ENCODE assay signal across 12 cellular contexts in genomic region chr6:1612902-1613301, GRCh38. TPM values are rescaled to one million over a fixed set of nuclear protein-coding genes. Genes with fewer than 3 reads are reported as not detected.
A peak's percentile ranks its signal among the peaks of the same experiment; 100 is the strongest.
DNase-seq lines count a peak whose midpoint lies in the region; ATAC-seq, FAIRE-seq and TF ChIP-seq lines count a peak whose summit lies in the region.
"Had no signal": no experiment of that assay in that cellular context is flagged by ENCODE, and none has a peak within 500 bp of the region (broad histone marks: within the 10 kb centered on the region; RNA-seq: fewer than 3 reads in every experiment).

No MANE protein-coding gene starts in this region.

- intact Hi-C loops in left cardiac atrium (cut with DNase I): loop anchor here in 1 of 2 donors (5.0 kb wide), 1 partner anchor 409 kb away; no protein-coding TSS in a partner anchor
- intact Hi-C loops in ascending aorta (cut with DNase I): no loop called here

- peak overlapping the region; percentile 65 to 67 for H3K4me3 ChIP-seq in right atrium auricular region
- peak overlapping the region; percentile 91 to 94 for H3K4me3 ChIP-seq in ascending aorta

- no peak for ATAC-seq in left cardiac atrium
- no peak for ATAC-seq in GM18867 (IDR thresholded peaks at IDR 0.05; ENCODE audit: unreplicated experiment)
- no peak for ATAC-seq in T-helper 17 cell

- DNase-seq in right atrium auricular region (ENCODE audit: low spot score): no peak
- no peak for DNase-seq in left cardiac atrium
- peak in 1 of 2 donors; percentile 60 for DNase-seq in ascending aorta (ENCODE audit: low spot score in 2 of 2)
- DNase-seq in kidney tubule cell (ENCODE audit: low spot score): peak; percentile 70
- DNase-seq in frontal cortex (ENCODE audit: low spot score in 2 of 2): no peak
- no peak for DNase-seq in SK-N-DZ (ENCODE audit: low spot score)
- DNase-seq in T-helper 17 cell: no peak
- DNase-seq: DMS79 treated with DMSO at 0.1 percent for 48 hours, posterior cingulate gyrus had no signal

- H3K27me3 ChIP-seq in right atrium auricular region (peaks cover 14% of the 10 kb centered on the region in 2 donors), ascending aorta (no peaks in the 10 kb centered on the region)

- peak overlapping the region; percentile 74 to 83 for H3K27ac ChIP-seq in right atrium auricular region
- peak overlapping the region; percentile 96 to 100 for H3K27ac ChIP-seq in ascending aorta

- FAIRE-seq in frontal cortex (lab: Jason Lieb, UNC): no peak
- FAIRE-seq: TTC549 had no signal

- no peaks in the 10 kb centered on the region for H3K9me3 ChIP-seq in right atrium auricular region
- H3K9me3 ChIP-seq in ascending aorta: no peaks in the 10 kb centered on the region
- H3K9me3 ChIP-seq in T-helper 17 cell (ENCODE audit: control insufficient read depth, low read length, poor library complexity, severe bottlenecking): no peaks in the 10 kb centered on the region

- TF ChIP-seq CTCF in right atrium auricular region (IDR thresholded peaks at IDR 0.05): no peak
- TF ChIP-seq CTCF in ascending aorta (IDR thresholded peaks at IDR 0.05): no peak

- H3K36me3 Mint-ChIP-seq in T-helper 17 cell (ENCODE audit: low read depth): peaks cover 3% of the 10 kb centered on the region

- peaks cover 47% of the 10 kb centered on the region for H3K27me3 Mint-ChIP-seq in T-helper 17 cell

- H3K4me3 Mint-ChIP-seq in T-helper 17 cell: no peak overlapping the region

- H3K4me1 ChIP-seq in right atrium auricular region: peaks cover 0 to 6% of the 10 kb centered on the region in 2 donors
- peaks cover 0 to 4% of the 10 kb centered on the region in 2 donors for H3K4me1 ChIP-seq in ascending aorta

- H3K27ac Mint-ChIP-seq in T-helper 17 cell: no peak overlapping the region
- H3K27ac Mint-ChIP-seq: dendritic cell treated with granulocyte-macrophage colony-stimulating factor and Interleukin-4, amounts not matched to agents 40 ng/mL and 50 ng/mL, for 4 days had no signal

- no peaks in the 10 kb centered on the region for H3K36me3 ChIP-seq in right atrium auricular region
- peaks cover 37 to 52% of the 10 kb centered on the region in 2 donors for H3K36me3 ChIP-seq in ascending aorta

- H3K4me1 Mint-ChIP-seq in T-helper 17 cell: peaks cover 23% of the 10 kb centered on the region

RNA-seq across cellular contexts. Expression of gene FOXC1, which starts 3.2 kb away (rescaled TPM):
- total RNA-seq in right atrium auricular region: 10 to 100 TPM; 13.5 to 23.6 TPM
- 10 to 100 TPM in 1 of 2 donors, 1 to 10 TPM in 1; 5.5 to 25.9 TPM for total RNA-seq in left cardiac atrium
- total RNA-seq in ascending aorta: 125 TPM
- total RNA-seq in frontal cortex: 4.1 TPM
- polyA plus RNA-seq in SK-N-DZ (2014; cell fraction: cytosol; rRNA removed): 14.2 and 15.1 TPM in 2 replicates
- polyA plus RNA-seq in SK-N-DZ (2014; cell fraction: nucleus; rRNA removed): 10.1 and 11.9 TPM in 2 replicates
- under 1 TPM in 1 of 2 donors, not detected in 1; 0.21 TPM for total RNA-seq in T-helper 17 cell
